In the genomic region with DNA sequence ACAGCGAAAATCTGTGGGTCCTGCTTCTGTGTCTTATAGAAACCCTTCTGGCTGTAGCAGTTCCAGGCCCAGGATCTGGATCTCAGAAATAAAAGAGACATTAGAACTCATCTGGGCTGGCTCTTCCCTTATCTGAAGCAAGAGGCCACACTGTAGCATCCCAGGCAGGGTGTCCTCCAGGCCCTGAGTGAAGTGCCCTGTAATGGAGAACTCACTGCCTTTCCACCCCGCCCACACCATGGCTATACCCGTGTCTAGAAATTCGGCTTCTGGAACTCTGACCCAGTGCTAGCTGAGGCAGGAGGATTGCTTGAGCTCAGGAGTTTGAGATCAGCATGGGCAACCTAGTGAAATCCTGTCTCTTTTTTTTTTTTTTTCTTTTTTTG, we compare ENCODE assay signal across 1 cellular context.
TF ChIP-seq lines count a peak whose summit lies in the region.

No MANE protein-coding gene starts in this region.

TF ChIP-seq in HEK293, 187 proteins besides CTCF, POLR2A, EP300 and RAD21 (continued from another document):
- TF ChIP-seq ZBTB49 (tag by site-specific recombination; IDR thresholded peaks at IDR 0.05; ENCODE audit: low read depth) (no peak), KLF17 (tag by site-specific recombination; IDR thresholded peaks at IDR 0.05) (no peak), ZFP69B (tag by site-specific recombination; IDR thresholded peaks at IDR 0.05) (no peak), ZNF580 (tag by site-specific recombination; IDR thresholded peaks at IDR 0.05) (no peak), GFI1B (tag by site-specific recombination; IDR thresholded peaks at IDR 0.05) (no peak), SP2 (tag by site-specific recombination; IDR thresholded peaks at IDR 0.05) (no peak), ZNF621 (tag by site-specific recombination; IDR thresholded peaks at IDR 0.05) (no peak), ZNF248 (tag by site-specific recombination; IDR thresholded peaks at IDR 0.05) (no peak), YY1 (tag by site-specific recombination; IDR thresholded peaks at IDR 0.05) (no peak), HOXA7 (CRISPR knock-in tag; IDR thresholded peaks at IDR 0.05; ENCODE audit: borderline replicate concordance) (no peak), ZNF530 (tag by site-specific recombination; IDR thresholded peaks at IDR 0.05; ENCODE audit: low read depth) (no peak), ZFP37 (tag by site-specific recombination; IDR thresholded peaks at IDR 0.05) (no peak), ZNF670 (tag by site-specific recombination; IDR thresholded peaks at IDR 0.05; ENCODE audit: low read depth) (no peak), ZNF174 (tag by site-specific recombination; IDR thresholded peaks at IDR 0.05) (no peak)
